In the genomic region with DNA sequence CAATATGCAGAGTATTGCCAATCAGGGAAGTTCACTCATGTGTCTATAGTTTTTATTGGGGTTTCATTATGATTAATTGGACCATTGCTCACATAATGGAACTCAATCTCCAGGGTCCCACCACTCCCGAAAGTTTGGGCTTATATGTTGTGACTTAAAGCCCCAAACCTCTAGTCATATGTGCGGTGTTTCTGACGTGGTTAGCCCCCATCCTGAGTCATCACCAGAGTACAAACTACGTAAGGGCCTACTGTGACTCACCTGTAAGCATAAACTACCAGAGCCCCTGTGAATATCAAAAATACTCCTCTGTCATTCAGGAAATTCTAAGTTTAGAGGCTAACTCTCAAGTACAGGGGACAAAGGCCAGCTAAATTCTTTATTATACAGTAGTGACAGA, we compare ENCODE assay signal across 9 cellular contexts. TPM values are rescaled to one million over a fixed set of nuclear protein-coding genes. Genes with fewer than 3 reads are reported as not detected.
DNase-seq lines count a peak whose midpoint lies in the region; ATAC-seq, FAIRE-seq and TF ChIP-seq lines count a peak whose summit lies in the region.
"Had no signal": no experiment of that assay in that cellular context is flagged by ENCODE, and none has a peak within 500 bp of the region (broad histone marks: within the 10 kb centered on the region; RNA-seq: fewer than 3 reads in every experiment).

No MANE protein-coding gene starts in this region.

- dilution Hi-C loops in keratinocyte (cut with MboI; ENCODE audit: extremely low pct_ligation_motif_present, low sequenced_read_pairs): no loop called here

- no peaks in the 10 kb centered on the region for H4K20me1 ChIP-seq in keratinocyte (ENCODE audit: control insufficient read depth, extremely low read depth, insufficient read depth, low read length)

- H3K9me1 ChIP-seq in keratinocyte (ENCODE audit: control insufficient read depth, extremely low read depth, insufficient read depth, low read length): no peaks in the 10 kb centered on the region

- H3K9me3 ChIP-seq in keratinocyte (ENCODE audit: control insufficient read depth, low read depth, low read length): no peaks in the 10 kb centered on the region

- DNase-seq in AG20443 (ENCODE audit: low spot score) (peak; percentile 4), keratinocyte (ENCODE audit: low read depth, low spot score) (no peak), D341Med (ENCODE audit: low spot score) (no peak), NCI-H2171 treated with DMSO at 0.1 percent for 48 hours (lab: John Stamatoyannopoulos, UW) (no peak)
- DNase-seq in activated CD8-positive, alpha-beta memory T cell treated with anti-CD3 and anti-CD28 coated beads, Interleukin-2, amount 50 U/mL, for 48 hours: peak; percentile 56
- DNase-seq: DND-41 had no signal

- peak overlapping the region; percentile 17 for H3K4me2 ChIP-seq in keratinocyte (ENCODE audit: control insufficient read depth, extremely low read depth, insufficient read depth, low read depth, low read length)

- no peak for FAIRE-seq in keratinocyte (lab: Jason Lieb, UNC)

- no peaks in the 10 kb centered on the region for H3K27me3 ChIP-seq in keratinocyte (ENCODE audit: control insufficient read depth, extremely low read depth, insufficient read depth, low read length)

- no peak overlapping the region for H3K4me3 ChIP-seq in keratinocyte (ENCODE audit: control insufficient read depth in 2 of 3, extremely low read depth in 1 of 3, insufficient read depth in 2 of 3, low read depth in 1 of 3, low read length in 3 of 3)

- peak overlapping the region; percentile 61 for H3K27ac ChIP-seq in keratinocyte (ENCODE audit: control insufficient read depth, insufficient read depth, low read length)

- ATAC-seq in HG02981 (IDR thresholded peaks at IDR 0.05; ENCODE audit: unreplicated experiment): peak; percentile 62
- ATAC-seq in HG03097 (IDR thresholded peaks at IDR 0.05; ENCODE audit: low FRiP score, unreplicated experiment): no peak
- no peak for ATAC-seq in HG03571 (IDR thresholded peaks at IDR 0.05; ENCODE audit: unreplicated experiment)

- peaks cover 5% of the 10 kb centered on the region for H3K4me1 ChIP-seq in keratinocyte (ENCODE audit: control insufficient read depth, extremely low read depth, insufficient read depth, low read length)

- no peak for TF ChIP-seq CTCF in keratinocyte (optimal IDR thresholded peaks at IDR 0.05 in 1 of 3, IDR thresholded peaks at IDR 0.05 in 1 of 3, conservative IDR thresholded peaks at IDR 0.05 in 1 of 3; ENCODE audit: extremely low read depth in 1 of 3, insufficient read depth in 2 of 3, low read length in 3 of 3)

- no peak overlapping the region for H2AFZ ChIP-seq in keratinocyte (ENCODE audit: control insufficient read depth, low read length)

- H3K9ac ChIP-seq in keratinocyte (ENCODE audit: control insufficient read depth, extremely low read depth, insufficient read depth, low read length): no peak overlapping the region

- H3K79me2 ChIP-seq in keratinocyte (ENCODE audit: control insufficient read depth, insufficient read depth, low read length): peaks cover 39% of the 10 kb centered on the region

- no peaks in the 10 kb centered on the region for H3K36me3 ChIP-seq in keratinocyte (ENCODE audit: control insufficient read depth in 2 of 2, extremely low read depth in 1 of 2, insufficient read depth in 2 of 2, low read length in 2 of 2)

RNA-seq across cellular contexts. Expression of gene YIPF6, which starts 5.4 kb away (rescaled TPM):
- 14.4 to 22.4 TPM (median 20.2 TPM) in 3 replicates for polyA plus RNA-seq in keratinocyte
- polyA plus RNA-seq in keratinocyte (2011; ENCODE audit: low read depth): 5.3 TPM
- 11.0 and 20.8 TPM in 2 replicates for polyA plus RNA-seq in keratinocyte (2011; cell fraction: cytosol; rRNA removed)
- 19.6 and 21.5 TPM in 2 replicates for polyA plus RNA-seq in keratinocyte (2011; cell fraction: nucleus; rRNA removed)
- 14.7 and 21.1 TPM in 2 replicates for polyA plus RNA-seq in keratinocyte (2012; ENCODE audit: low replicate concordance)
- 10.0 to 25.0 TPM (median 20.3 TPM) in 3 replicates for polyA minus RNA-seq in keratinocyte
- polyA minus RNA-seq in keratinocyte (2011; cell fraction: cytosol; rRNA and poly(A)+ RNA removed): 10.6 TPM
- 10.6 and 24.3 TPM in 2 replicates for polyA minus RNA-seq in keratinocyte (2011; cell fraction: nucleus; rRNA and poly(A)+ RNA removed)

Comparison
In these comparisons a context has a peak if more than half of its experiments do, and no peak if none do; other contexts are left out.
1. DNase-seq: peak in AG20443 (single experiment) and activated CD8-positive, alpha-beta memory T cell treated with anti-CD3 and anti-CD28 coated beads, Interleukin-2, amount 50 U/mL, for 48 hours (single experiment); none in keratinocyte (single experiment), D341Med (single experiment) and NCI-H2171 treated with DMSO at 0.1 percent for 48 hours (single experiment).